22 cellular contexts compared by ENCODE assay signal in genomic region chr4:147479376-147479775, GRCh38. TPM values are rescaled to one million over a fixed set of nuclear protein-coding genes. Genes with fewer than 3 reads are reported as not detected.
"Had no signal": no experiment of that assay in that cellular context is flagged by ENCODE, and none has a peak within 500 bp of the region (broad histone marks: within the 10 kb centered on the region; RNA-seq: fewer than 3 reads in every experiment).

No MANE protein-coding gene starts in this region.

- H3K36me3 Mint-ChIP-seq: memory B cell; stimulated activated memory B cell treated with anti-CD40 and anti-IgM and Interleukin-4, amounts not matched to agents 10 μg/mL and 1 μg/mL and 100 μg/mL, for 72 hours had no signal

- H3K9me3 ChIP-seq: neutrophil, SK-N-SH, spleen, testis had no signal

- DNase-seq: activated CD4-positive, alpha-beta T cell treated with anti-CD3 and anti-CD28 coated beads for 4 hours; activated CD8-positive, alpha-beta T cell treated with anti-CD3 and anti-CD28 coated beads for 36 hours; activated naive CD4-positive, alpha-beta T cell treated with anti-CD3 and anti-CD28 coated beads for 36 hours; activated T-cell treated with anti-CD3 and anti-CD28 coated beads, Interleukin-2, amount 50 U/mL, for 1 hour; effector memory CD8-positive, alpha-beta T cell; foreskin melanocyte; head of caudate nucleus; kidney glomerular epithelial cell; left ventricle myocardium superior; naive thymus-derived CD8-positive, alpha-beta T cell; SK-N-SH; spleen; stimulated activated CD4-positive, alpha-beta T cell treated with anti-CD3 and anti-CD28 coated beads, Interleukin-4, amount 100 ng/mL, for 4 hours; testis had no signal

- H3K4me3 Mint-ChIP-seq: activated CD8-positive, alpha-beta T cell treated with anti-CD3 and anti-CD28 coated beads for 36 hours; activated naive CD4-positive, alpha-beta T cell treated with anti-CD3 and anti-CD28 coated beads for 36 hours; activated T-helper 17 cell treated with anti-CD3 and anti-CD28 coated beads, Interleukin-2, amount 50 U/mL, for 72 hours; effector memory CD8-positive, alpha-beta T cell; memory B cell; naive thymus-derived CD8-positive, alpha-beta T cell; stimulated activated memory B cell treated with anti-CD40 and anti-IgM and Interleukin-4, amounts not matched to agents 10 μg/mL and 1 μg/mL and 100 μg/mL, for 72 hours; T-helper 2 cell treated with Interferon-gamma antibody and Interleukin-4, amounts not matched to agents 5 μg/mL and 100 μg/mL, for 36 hours had no signal

- H3K4me3 ChIP-seq: spleen, testis had no signal

- H3K9me3 Mint-ChIP-seq: activated CD8-positive, alpha-beta T cell treated with anti-CD3 and anti-CD28 coated beads for 36 hours; activated T-helper 17 cell treated with anti-CD3 and anti-CD28 coated beads, Interleukin-2, amount 50 U/mL, for 72 hours; memory B cell; T-helper 2 cell treated with Interferon-gamma antibody and Interleukin-4, amounts not matched to agents 5 μg/mL and 100 μg/mL, for 36 hours had no signal

- H2AFZ ChIP-seq: parathyroid adenoma had no signal

- FAIRE-seq: TTC549 had no signal

- H3K27ac ChIP-seq: neutrophil, parathyroid adenoma had no signal

- H3K27me3 ChIP-seq: testis had no signal

- H3K9ac ChIP-seq: parathyroid adenoma, SK-N-SH had no signal

- H3K36me3 ChIP-seq: neutrophil, spleen had no signal

- H3K4me1 ChIP-seq: parathyroid adenoma had no signal

- H3K4me2 ChIP-seq: SK-N-SH had no signal

- H3K79me2 ChIP-seq: parathyroid adenoma had no signal

- H3K4me1 Mint-ChIP-seq: activated T-helper 17 cell treated with anti-CD3 and anti-CD28 coated beads, Interleukin-2, amount 50 U/mL, for 72 hours; memory B cell; stimulated activated memory B cell treated with anti-CD40 and anti-IgM and Interleukin-4, amounts not matched to agents 10 μg/mL and 1 μg/mL and 100 μg/mL, for 72 hours had no signal

- H3K27ac Mint-ChIP-seq: activated CD8-positive, alpha-beta T cell treated with anti-CD3 and anti-CD28 coated beads for 36 hours; activated naive CD4-positive, alpha-beta T cell treated with anti-CD3 and anti-CD28 coated beads for 36 hours; activated T-helper 17 cell treated with anti-CD3 and anti-CD28 coated beads, Interleukin-2, amount 50 U/mL, for 72 hours; effector memory CD8-positive, alpha-beta T cell; memory B cell; naive thymus-derived CD8-positive, alpha-beta T cell; stimulated activated memory B cell treated with anti-CD40 and anti-IgM and Interleukin-4, amounts not matched to agents 10 μg/mL and 1 μg/mL and 100 μg/mL, for 72 hours; T-helper 2 cell treated with Interferon-gamma antibody and Interleukin-4, amounts not matched to agents 5 μg/mL and 100 μg/mL, for 36 hours had no signal

RNA-seq across cellular contexts. Expression of gene EDNRA, which starts 1.5 kb away (rescaled TPM):
- total RNA-seq: activated CD8-positive, alpha-beta T cell treated with anti-CD3 and anti-CD28 coated beads for 36 hours; activated naive CD4-positive, alpha-beta T cell treated with anti-CD3 and anti-CD28 coated beads for 36 hours; activated T-helper 17 cell treated with anti-CD3 and anti-CD28 coated beads, Interleukin-2, amount 50 U/mL, for 72 hours; dermis microvascular lymphatic vessel endothelial cell; naive thymus-derived CD8-positive, alpha-beta T cell had no signal
- polyA plus RNA-seq: naive thymus-derived CD8-positive, alpha-beta T cell had no signal
